Comparison of ENCODE assay signal across 8 cellular contexts in genomic region chr10:102644066-102644645, GRCh38. TPM values are rescaled to one million over a fixed set of nuclear protein-coding genes. Genes with fewer than 3 reads are reported as not detected.
A peak's percentile ranks its signal among the peaks of the same experiment; 100 is the strongest.
DNase-seq lines count a peak whose midpoint lies in the region; ATAC-seq, FAIRE-seq and TF ChIP-seq lines count a peak whose summit lies in the region.

Gene TRIM8 (plus strand): TSS chr10:102644479. CDS start chr10:102644618, 139 bp downstream.

- H4K20me1 ChIP-seq in mammary epithelial cell (ENCODE audit: insufficient read depth, low read length): no peaks in the 10 kb centered on the region

- FAIRE-seq in kidney (lab: Jason Lieb, UNC): no peak

- H3K27ac ChIP-seq in mammary epithelial cell (ENCODE audit: insufficient read depth, low read depth, low read length): peak within 1 kb of the TSS; percentile 85
- H3K27ac ChIP-seq in kidney (ENCODE audit: low read depth in 2 of 2, low read length in 2 of 2): peak within 1 kb of the TSS; percentile 97 to 99

- CTCF ChIA-PET in mammary epithelial cell (lab: Charles Lee; ENCODE audit: low non-redundant PET): no interaction called here

- in situ Hi-C loops in mammary epithelial cell (cut with MboI; ENCODE audit: low sequenced_read_pairs in 2 of 2): no loop called here

- H3K36me3 ChIP-seq in mammary epithelial cell (ENCODE audit: insufficient read depth, low read length) (no peaks in the 10 kb centered on the region), kidney (ENCODE audit: control insufficient read depth in 1 of 2, insufficient read depth in 2 of 2, low read length in 2 of 2) (peaks cover 4 to 12% of the 10 kb centered on the region in 2 donors)

- DNase-seq in COLO668 (lab: John Stamatoyannopoulos, UW; ENCODE audit: unreplicated experiment) (peak; percentile 82), HT1080 (ENCODE audit: low read depth) (no peak), T-helper 9 cell (peak; percentile 40), mammary epithelial cell (peak; percentile 52), kidney (peak; percentile 90)
- peak; percentile 34 to 57 for DNase-seq in stimulated activated CD4-positive, alpha-beta T cell treated with anti-CD3 and anti-CD28 coated beads, Interleukin-1b, Interleukin-23, amount 100 ng/mL, for 4 hours (ENCODE audit: low read depth in 2 of 2)

- TF ChIP-seq CTCF in mammary epithelial cell (conservative IDR thresholded peaks at IDR 0.05 in 1 of 2, IDR thresholded peaks at IDR 0.05 in 1 of 2; ENCODE audit: extremely low read depth in 1 of 2, insufficient read depth in 1 of 2, low read depth in 1 of 2, low read length in 2 of 2) (no peak), kidney (IDR thresholded peaks at IDR 0.05; ENCODE audit: borderline replicate concordance, extremely low read depth, insufficient read depth) (no peak)

- H3K27me3 ChIP-seq in mammary epithelial cell (ENCODE audit: insufficient read depth, low read length): no peaks in the 10 kb centered on the region

- H3K4me1 ChIP-seq in mammary epithelial cell (ENCODE audit: insufficient read depth, low read length): peaks cover 28% of the 10 kb centered on the region
- peaks cover 26 to 27% of the 10 kb centered on the region in 2 donors for H3K4me1 ChIP-seq in kidney (ENCODE audit: control insufficient read depth in 1 of 2, insufficient read depth in 1 of 2, low read depth in 1 of 2, low read length in 2 of 2)

- ATAC-seq in GM21367 (IDR thresholded peaks at IDR 0.05; ENCODE audit: unreplicated experiment) (no peak), HG03378 (IDR thresholded peaks at IDR 0.05; ENCODE audit: unreplicated experiment) (no peak)

- peak within 1 kb of the TSS; percentile 79 for H3K9ac ChIP-seq in mammary epithelial cell (ENCODE audit: insufficient read depth, low read length)
- peak within 1 kb of the TSS; percentile 81 to 97 for H3K9ac ChIP-seq in kidney (ENCODE audit: low read length in 2 of 2)

- intact Hi-C loops in mammary epithelial cell (cut with micrococcal nuclease): no loop called here
- intact Hi-C loops in kidney (cut with DNase I): no loop called here

- BruUV-seq in mammary epithelial cell (replicated peaks; lab: Mats Ljungman, UMichigan): no TSS peak

- dilution Hi-C loops in mammary epithelial cell (cut with HindIII; ENCODE audit: low sequenced_read_pairs): no loop called here

- peak within 1 kb of the TSS; percentile 97 for H3K4me2 ChIP-seq in mammary epithelial cell (ENCODE audit: insufficient read depth, low read depth, low read length)

- H3K79me2 ChIP-seq in mammary epithelial cell (ENCODE audit: insufficient read depth, low read length): peaks cover 49% of the 10 kb centered on the region

- H2AFZ ChIP-seq in mammary epithelial cell (ENCODE audit: low read depth, low read length): peak within 1 kb of the TSS; percentile 86

- WGBS in mammary epithelial cell (ENCODE audit: low coverage, missing lambda C conversion rate): no CpG with 5 or more reads among the region's 80 CpGs

- H3K4me3 ChIP-seq in mammary epithelial cell (replicated peaks in 1 of 3; ENCODE audit: insufficient read depth in 1 of 3, low read depth in 2 of 3, low read length in 3 of 3): peak within 1 kb of the TSS; percentile 64 to 93 (median 86)
- H3K4me3 ChIP-seq in kidney (ENCODE audit: low read length in 2 of 2): peak within 1 kb of the TSS; percentile 78 to 99

- H3K9me3 ChIP-seq in mammary epithelial cell (replicated peaks; ENCODE audit: insufficient read depth, low read length) (no peaks in the 10 kb centered on the region), kidney (ENCODE audit: control insufficient read depth in 1 of 2, low read length in 2 of 2) (no peaks in the 10 kb centered on the region)

RNA-seq across cellular contexts. Expression of gene TRIM8, which starts in this region (rescaled TPM):
- total RNA-seq in HT1080 (2014; rRNA removed; shearing (Covaris generic)): 104 and 117 TPM in 2 replicates
- polyA plus RNA-seq in HT1080 (2015; cell fraction: cytosol; rRNA removed): 188 and 198 TPM in 2 replicates
- 106 and 115 TPM in 2 replicates for polyA plus RNA-seq in HT1080 (2015; cell fraction: nucleus; rRNA removed)
- total RNA-seq in mammary epithelial cell: 10 to 100 TPM; 36.8 to 87.0 TPM
- 61.1 TPM for polyA plus RNA-seq in mammary epithelial cell
- 82.4 TPM for polyA minus RNA-seq in mammary epithelial cell
- total RNA-seq in kidney: 198 TPM
- polyA plus RNA-seq in kidney (ENCODE audit: insufficient read depth, low read depth, low replicate concordance): 160 TPM
